Comparison of ENCODE assay signal across 8 cellular contexts in the genomic region with DNA sequence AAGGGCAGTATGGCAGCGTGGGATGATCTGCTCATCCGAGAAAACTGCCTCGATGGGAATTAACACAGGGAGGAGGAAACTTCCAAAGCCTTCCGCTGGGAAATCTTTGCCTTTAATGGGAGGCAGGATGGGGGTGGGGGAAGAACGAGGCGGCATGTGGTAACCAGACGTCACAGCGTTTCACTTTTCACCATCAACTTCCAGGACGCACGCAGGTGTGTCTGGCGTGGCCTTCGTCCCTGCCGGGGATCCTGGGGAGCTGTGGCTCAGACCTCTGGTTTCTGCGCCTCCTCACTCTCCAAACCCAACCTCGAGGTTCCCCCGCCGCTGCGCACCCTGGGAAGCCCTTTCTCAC. TPM values are rescaled to one million over a fixed set of nuclear protein-coding genes. Genes with fewer than 3 reads are reported as not detected.
DNase-seq lines count a peak whose midpoint lies in the region; ATAC-seq and TF ChIP-seq lines count a peak whose summit lies in the region.

No MANE protein-coding gene starts in this region.

- H3K4me3 ChIP-seq in GM08714 (ENCODE audit: low read length) (peak overlapping the region; percentile 62; the same call in 1 of the 2 replicates), SJCRH30 (peak overlapping the region; percentile 52), fibroblast of villous mesenchyme (ENCODE audit: low read depth, low read length) (peak overlapping the region; percentile 71)

- TF ChIP-seq CTCF in fibroblast of villous mesenchyme (IDR thresholded peaks at IDR 0.05; ENCODE audit: insufficient read depth, low read depth, low read length) (no peak), progenitor cell of endocrine pancreas (IDR thresholded peaks at IDR 0.05; ENCODE audit: unreplicated experiment) (no peak)

- H3K4me1 ChIP-seq in SJCRH30 = no peaks in the 10 kb centered on the region

- H3K9me3 Mint-ChIP-seq in progenitor cell of endocrine pancreas (ENCODE audit: low read depth) = no peaks in the 10 kb centered on the region

- DNase-seq in SJCRH30 (no peak), fibroblast of villous mesenchyme (ENCODE audit: low read depth) (peak; percentile 23), progenitor cell of endocrine pancreas (ENCODE audit: low spot score, unreplicated experiment) (no peak), DMS79 treated with DMSO at 0.1 percent for 48 hours (lab: John Stamatoyannopoulos, UW) (no peak), GF-D8 (lab: John Stamatoyannopoulos, UW) (no peak), SHP77 treated with DMSO at 0.1 percent for 48 hours (lab: John Stamatoyannopoulos, UW) (no peak)

- H3K36me3 Mint-ChIP-seq in progenitor cell of endocrine pancreas (ENCODE audit: insufficient read depth) = no peaks in the 10 kb centered on the region

- no peaks in the 10 kb centered on the region for H3K27me3 Mint-ChIP-seq in progenitor cell of endocrine pancreas

- peak overlapping the region; percentile 78 for H3K4me3 Mint-ChIP-seq in progenitor cell of endocrine pancreas (ENCODE audit: low read depth)

- ATAC-seq in HG02623 (IDR thresholded peaks at IDR 0.05; ENCODE audit: unreplicated experiment) = peak; percentile 5

- peak overlapping the region; percentile 74 for H3K27ac Mint-ChIP-seq in progenitor cell of endocrine pancreas

- H3K36me3 ChIP-seq in SJCRH30 = no peaks in the 10 kb centered on the region

- H3K4me1 Mint-ChIP-seq in progenitor cell of endocrine pancreas (ENCODE audit: low read depth) = peaks cover 20% of the 10 kb centered on the region

- no peaks in the 10 kb centered on the region for H3K27me3 ChIP-seq in SJCRH30

- H3K27ac ChIP-seq in SJCRH30 = no peak overlapping the region

- H3K9me3 ChIP-seq in SJCRH30 (replicated peaks) = no peaks in the 10 kb centered on the region

RNA-seq across cellular contexts. Expression of gene RSPH1, which starts 0.3 kb away (rescaled TPM):
- total RNA-seq in SJCRH30 (2014; rRNA removed; shearing (Covaris generic)) = not detected in 2 replicates
- total RNA-seq in fibroblast of villous mesenchyme (not detected in 2 replicates), progenitor cell of endocrine pancreas (4.4 and 7.1 TPM in 2 replicates)

RNA-seq across cellular contexts. Expression of gene SLC37A1, which starts 17.9 kb away (rescaled TPM):
- not detected in 2 replicates for total RNA-seq in SJCRH30 (2014; rRNA removed; shearing (Covaris generic))
- total RNA-seq in fibroblast of villous mesenchyme (0.97 and 1.7 TPM in 2 replicates), progenitor cell of endocrine pancreas (58.4 and 60.2 TPM in 2 replicates)

Comparison
In these comparisons a context has a peak if more than half of its experiments do, and no peak if none do; other contexts are left out.
1. RNA of gene SLC37A1, which starts 17.9 kb away (total RNA-seq): 58.4 to 60.2 TPM in progenitor cell of endocrine pancreas; 0.97 to 1.7 TPM in fibroblast of villous mesenchyme and not detected in SJCRH30; every median in the first group is over 10 times any median in the second.
2. Peak in every context shown above with its lines, with median percentiles within 50 percentile points of each other: H3K4me3 ChIP-seq.